Comparison of ENCODE assay signal across 21 cellular contexts in the genomic region with DNA sequence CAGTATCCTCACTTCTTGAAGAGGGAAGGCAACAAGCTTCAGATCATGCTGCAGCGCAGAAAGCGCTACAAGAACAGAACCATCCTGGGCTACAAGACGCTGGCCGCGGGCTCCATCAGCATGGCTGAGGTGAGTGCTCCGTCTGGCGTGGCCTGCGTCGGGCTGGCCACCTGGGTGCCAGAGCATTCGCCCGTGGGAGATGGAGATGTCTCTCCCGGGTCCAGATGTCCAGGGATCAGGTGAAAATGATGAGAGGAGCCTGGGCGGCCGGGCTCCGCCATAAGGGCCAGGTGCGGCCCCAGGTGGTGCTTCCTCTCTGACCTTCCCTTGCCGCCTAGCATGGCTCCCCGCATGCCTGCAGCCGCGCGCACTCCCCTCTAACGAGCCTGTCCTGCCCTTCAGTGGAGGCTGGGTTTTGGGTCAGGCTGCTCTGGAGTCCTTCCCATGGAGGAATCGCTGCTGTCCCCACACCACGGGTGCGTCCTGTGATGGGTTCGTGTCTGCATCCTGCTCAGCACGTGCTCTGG.
"Had no signal": no experiment of that assay in that cellular context is flagged by ENCODE, and none has a peak within 500 bp of the region (broad histone marks: within the 10 kb centered on the region; RNA-seq: fewer than 3 reads in every experiment).

No MANE protein-coding gene starts in this region.

- H3K36me3 ChIP-seq: MG63 had no signal

- H3K4me3 ChIP-seq: MG63 had no signal

- H3K9me3 Mint-ChIP-seq: T-cell; T-helper 1 cell treated with Interleukin-12 subunit alpha and Interleukin-12 subunit beta and Interleukin-4 antibody, amounts not matched to agents 30 μg/mL and 1 μg/mL, for 36 hours had no signal

- DNase-seq: Karpas-422, KG1, MG63, NCI-H1092, NCI-H1436, NCI-H187, NCI-H2029, NCI-H2081 treated with DMSO at 0.1 percent for 48 hours, NCI-H2171, NCI-H226, NCI-H446, NCI-H510A, NCI-H524 treated with DMSO at 0.1 percent for 48 hours, NCI-H69, NCI-H774, RPMI8226, SHP77, SK-N-SH, SW 1271, T-cell had no signal

- ATAC-seq: T-cell had no signal

- H3K36me3 Mint-ChIP-seq: T-cell had no signal

- H3K9me3 ChIP-seq: MG63, SK-N-SH had no signal

- H3K27me3 Mint-ChIP-seq: T-cell had no signal

- H3K4me3 Mint-ChIP-seq: T-cell; T-helper 1 cell treated with Interleukin-12 subunit alpha and Interleukin-12 subunit beta and Interleukin-4 antibody, amounts not matched to agents 30 μg/mL and 1 μg/mL, for 36 hours had no signal

- H3K27me3 ChIP-seq: MG63 had no signal

- H3K4me2 ChIP-seq: SK-N-SH had no signal

- H3K9ac ChIP-seq: SK-N-SH had no signal

- H3K27ac Mint-ChIP-seq: T-cell; T-helper 1 cell treated with Interleukin-12 subunit alpha and Interleukin-12 subunit beta and Interleukin-4 antibody, amounts not matched to agents 30 μg/mL and 1 μg/mL, for 36 hours had no signal
